In the genomic region with DNA sequence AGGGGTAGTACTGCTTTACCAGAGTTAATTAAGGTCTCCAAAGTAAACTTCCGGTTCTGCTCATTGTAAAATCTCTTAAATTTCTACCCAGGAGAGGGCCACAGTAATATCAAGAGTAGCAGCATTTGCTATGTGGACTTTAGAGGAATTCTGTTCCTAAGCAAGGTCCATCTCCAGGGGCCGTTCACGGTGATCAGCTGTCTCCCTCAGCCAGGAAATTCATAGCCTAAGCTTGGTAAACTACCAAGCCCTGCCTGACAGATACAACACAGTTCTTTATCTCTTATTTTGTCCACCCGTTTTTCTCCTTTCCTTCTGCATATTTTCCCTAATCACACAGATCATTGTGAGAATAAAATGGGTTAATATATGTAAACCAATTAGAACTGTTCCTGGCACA, we compare ENCODE assay signal across 12 cellular contexts. TPM values are rescaled to one million over a fixed set of nuclear protein-coding genes. Genes with fewer than 3 reads are reported as not detected.
DNase-seq lines count a peak whose midpoint lies in the region; ATAC-seq and TF ChIP-seq lines count a peak whose summit lies in the region.
"Had no signal": no experiment of that assay in that cellular context is flagged by ENCODE, and none has a peak within 500 bp of the region (broad histone marks: within the 10 kb centered on the region; RNA-seq: fewer than 3 reads in every experiment).

No MANE protein-coding gene starts in this region.

- no peaks in the 10 kb centered on the region for H3K9me3 Mint-ChIP-seq in T-helper 2 cell treated with Interferon-gamma antibody and Interleukin-4, amounts not matched to agents 5 μg/mL and 100 μg/mL, for 36 hours
- no peaks in the 10 kb centered on the region for H3K9me3 Mint-ChIP-seq in activated T-helper 1 cell treated with anti-CD3 and anti-CD28 coated beads, Interleukin-12 subunit alpha, Interleukin-12 subunit beta, Interleukin-2, Interleukin-4 antibody, amounts not matched to agents 30 ng/mL and 10 ng/mL and 1 ng/mL, durations not matched to agents 14 hours and 24 hours and 36 hours
- H3K9me3 Mint-ChIP-seq in nephron progenitor cell = no peaks in the 10 kb centered on the region

- H3K27me3 ChIP-seq in HUES6 (ENCODE audit: control insufficient read depth, insufficient read depth, low read length) = no peaks in the 10 kb centered on the region
- H3K27me3 ChIP-seq: adrenal gland had no signal

- TF ChIP-seq CTCF in nephron progenitor cell (IDR thresholded peaks at IDR 0.05) = no peak

- no peaks in the 10 kb centered on the region for H3K9me3 ChIP-seq in HUES6 (ENCODE audit: control insufficient read depth, insufficient read depth, low read depth, low read length)
- H3K9me3 ChIP-seq: adrenal gland, psoas muscle had no signal

- DNase-seq in T-helper 2 cell treated with Interferon-gamma antibody and Interleukin-4, amounts not matched to agents 5 μg/mL and 100 μg/mL, for 36 hours (ENCODE audit: low spot score) = no peak
- DNase-seq in T-helper 2 cell (no peak), nephron progenitor cell (no peak), left ventricle myocardium superior (no peak), NCI-H1436 treated with DMSO at 0.1 percent for 48 hours (lab: John Stamatoyannopoulos, UW) (no peak)
- DNase-seq in activated T-helper 1 cell treated with anti-CD3 and anti-CD28 coated beads, Interleukin-12 subunit alpha, Interleukin-12 subunit beta, Interleukin-2, Interleukin-4 antibody, amounts not matched to agents 30 ng/mL and 10 ng/mL and 1 ng/mL, durations not matched to agents 14 hours and 24 hours and 36 hours (ENCODE audit: low spot score) = no peak
- DNase-seq in stimulated activated CD4-positive, alpha-beta T cell treated with anti-CD3 and anti-CD28 coated beads, Interleukin-2, amount 100 ng/mL, for 24 hours = no peak
- DNase-seq: adrenal gland, NCI-H2107, psoas muscle, T1000 had no signal

- H3K9ac ChIP-seq in HUES6 (ENCODE audit: low read length) = peak overlapping the region; percentile 99

- no peaks in the 10 kb centered on the region for H3K27me3 Mint-ChIP-seq in T-helper 2 cell treated with Interferon-gamma antibody and Interleukin-4, amounts not matched to agents 5 μg/mL and 100 μg/mL, for 36 hours (ENCODE audit: low read depth)
- no peaks in the 10 kb centered on the region for H3K27me3 Mint-ChIP-seq in activated T-helper 1 cell treated with anti-CD3 and anti-CD28 coated beads, Interleukin-12 subunit alpha, Interleukin-12 subunit beta, Interleukin-2, Interleukin-4 antibody, amounts not matched to agents 30 ng/mL and 10 ng/mL and 1 ng/mL, durations not matched to agents 14 hours and 24 hours and 36 hours (ENCODE audit: insufficient read depth)
- no peaks in the 10 kb centered on the region for H3K27me3 Mint-ChIP-seq in nephron progenitor cell (ENCODE audit: low read depth, poor library complexity)

- no peak for ATAC-seq in left ventricle myocardium superior
- ATAC-seq: psoas muscle had no signal

- H3K36me3 ChIP-seq in HUES6 (ENCODE audit: control insufficient read depth, insufficient read depth, low read length) = peaks cover 41% of the 10 kb centered on the region

- peak overlapping the region; percentile 95 for H3K4me3 Mint-ChIP-seq in T-helper 2 cell treated with Interferon-gamma antibody and Interleukin-4, amounts not matched to agents 5 μg/mL and 100 μg/mL, for 36 hours
- peak overlapping the region; percentile 100 for H3K4me3 Mint-ChIP-seq in activated T-helper 1 cell treated with anti-CD3 and anti-CD28 coated beads, Interleukin-12 subunit alpha, Interleukin-12 subunit beta, Interleukin-2, Interleukin-4 antibody, amounts not matched to agents 30 ng/mL and 10 ng/mL and 1 ng/mL, durations not matched to agents 14 hours and 24 hours and 36 hours
- H3K4me3 Mint-ChIP-seq in nephron progenitor cell = peak overlapping the region; percentile 99

- no peak overlapping the region for H3K27ac ChIP-seq in HUES6 (ENCODE audit: low read depth, low read length)
- H3K27ac ChIP-seq: adrenal gland, psoas muscle had no signal

- peaks cover 56% of the 10 kb centered on the region for H3K36me3 Mint-ChIP-seq in T-helper 2 cell treated with Interferon-gamma antibody and Interleukin-4, amounts not matched to agents 5 μg/mL and 100 μg/mL, for 36 hours (ENCODE audit: low read depth)
- H3K36me3 Mint-ChIP-seq in activated T-helper 1 cell treated with anti-CD3 and anti-CD28 coated beads, Interleukin-12 subunit alpha, Interleukin-12 subunit beta, Interleukin-2, Interleukin-4 antibody, amounts not matched to agents 30 ng/mL and 10 ng/mL and 1 ng/mL, durations not matched to agents 14 hours and 24 hours and 36 hours (ENCODE audit: low read depth) = peaks cover 31% of the 10 kb centered on the region
- H3K36me3 Mint-ChIP-seq in nephron progenitor cell (ENCODE audit: low read depth) = peaks cover 10% of the 10 kb centered on the region

- peaks cover 12% of the 10 kb centered on the region for H3K4me1 ChIP-seq in HUES6 (ENCODE audit: control insufficient read depth, insufficient read depth, low read length)

- peak overlapping the region; percentile 98 for H3K4me3 ChIP-seq in HUES6 (ENCODE audit: low read depth, low read length)
- H3K4me3 ChIP-seq: adrenal gland, psoas muscle had no signal

- intact Hi-C loops in activated T-helper 1 cell treated with anti-CD3 and anti-CD28 coated beads, Interleukin-12 subunit alpha, Interleukin-12 subunit beta, Interleukin-2, Interleukin-4 antibody, amounts not matched to agents 30 ng/mL and 10 ng/mL and 1 ng/mL, durations not matched to agents 14 hours and 24 hours and 36 hours (cut with micrococcal nuclease) = loop anchor here (2.0 to 10.0 kb wide), 5 partner anchors 19 to 824 kb away; a partner anchor contains a TSS
- intact Hi-C loops in left ventricle myocardium superior (cut with micrococcal nuclease) = no loop called here

- peaks cover 52% of the 10 kb centered on the region for H3K4me1 Mint-ChIP-seq in T-helper 2 cell treated with Interferon-gamma antibody and Interleukin-4, amounts not matched to agents 5 μg/mL and 100 μg/mL, for 36 hours (ENCODE audit: low read depth)
- H3K4me1 Mint-ChIP-seq in activated T-helper 1 cell treated with anti-CD3 and anti-CD28 coated beads, Interleukin-12 subunit alpha, Interleukin-12 subunit beta, Interleukin-2, Interleukin-4 antibody, amounts not matched to agents 30 ng/mL and 10 ng/mL and 1 ng/mL, durations not matched to agents 14 hours and 24 hours and 36 hours (ENCODE audit: low read depth) = peaks cover 46% of the 10 kb centered on the region
- H3K4me1 Mint-ChIP-seq in nephron progenitor cell = peaks cover 52% of the 10 kb centered on the region

- H3K27ac Mint-ChIP-seq in T-helper 2 cell treated with Interferon-gamma antibody and Interleukin-4, amounts not matched to agents 5 μg/mL and 100 μg/mL, for 36 hours = peak overlapping the region; percentile 89
- peak overlapping the region; percentile 67 for H3K27ac Mint-ChIP-seq in activated T-helper 1 cell treated with anti-CD3 and anti-CD28 coated beads, Interleukin-12 subunit alpha, Interleukin-12 subunit beta, Interleukin-2, Interleukin-4 antibody, amounts not matched to agents 30 ng/mL and 10 ng/mL and 1 ng/mL, durations not matched to agents 14 hours and 24 hours and 36 hours
- no peak overlapping the region for H3K27ac Mint-ChIP-seq in nephron progenitor cell

RNA-seq across cellular contexts. Expression of a gene that starts 2.3 kb away (rescaled TPM):
- 244 and 252 TPM in 2 replicates for total RNA-seq in activated T-helper 1 cell treated with anti-CD3 and anti-CD28 coated beads, Interleukin-12 subunit alpha, Interleukin-12 subunit beta, Interleukin-2, Interleukin-4 antibody, amounts not matched to agents 30 ng/mL and 10 ng/mL and 1 ng/mL, durations not matched to agents 14 hours and 24 hours and 36 hours
- 77.2 TPM for total RNA-seq in left ventricle myocardium superior
